In genomic region chr19:55490478-55491436, GRCh38 we compare ENCODE assay signal across 23 cellular contexts. TPM values are rescaled to one million over a fixed set of nuclear protein-coding genes. Genes with fewer than 3 reads are reported as not detected.
DNase-seq lines count a peak whose midpoint lies in the region; ATAC-seq and TF ChIP-seq lines count a peak whose summit lies in the region.
"Had no signal": no experiment of that assay in that cellular context is flagged by ENCODE, and none has a peak within 500 bp of the region (broad histone marks: within the 10 kb centered on the region; RNA-seq: fewer than 3 reads in every experiment).

No MANE protein-coding gene starts in this region.

- intact Hi-C loops in spleen (cut with DNase I; ENCODE audit: low total_unique reads): no loop called here

- no CpG with 5 or more reads among the region's 52 CpGs for WGBS in gastroesophageal sphincter (ENCODE audit: low coverage in 1 of 2), 2 donors
- WGBS in spleen, 5 donors: 71 to 85% (median 80%) methylated on average over 32 to 52 of the region's 52 CpGs

- no peak for ATAC-seq in gastroesophageal sphincter
- ATAC-seq in stimulated activated naive CD8-positive, alpha-beta T cell treated with anti-CD3 and anti-CD28 coated beads, Interleukin-15, Interleukin-2, amounts not matched to agents 100 U/mL and 50 U/mL, for 24 hours: no peak
- no peak for ATAC-seq in GM19452 (IDR thresholded peaks at IDR 0.05; ENCODE audit: unreplicated experiment)
- ATAC-seq: activated naive CD4-positive, alpha-beta T cell treated with anti-CD3 and anti-CD28 coated beads, Interleukin-2, amount 50 U/mL, for 72 hours; esophagus mucosa; left lobe of liver had no signal

- TF ChIP-seq EP300 in gastroesophageal sphincter (IDR thresholded peaks at IDR 0.05): no peak

- H3K4me3 ChIP-seq in gastroesophageal sphincter (no peak overlapping the region), spleen (no peak overlapping the region)

- TF ChIP-seq POLR2A in gastroesophageal sphincter (IDR thresholded peaks at IDR 0.05) (no peak), spleen (IDR thresholded peaks at IDR 0.05) (no peak)

- H3K36me3 ChIP-seq in gastroesophageal sphincter (no peaks in the 10 kb centered on the region), spleen (no peaks in the 10 kb centered on the region)

- H3K27ac ChIP-seq in gastroesophageal sphincter: peak overlapping the region; percentile 5 to 99 (median 96)
- peak overlapping the region in 7 of 8 donors; percentile 9 to 88 (median 83) for H3K27ac ChIP-seq in spleen

- no peaks in the 10 kb centered on the region for H3K27me3 ChIP-seq in gastroesophageal sphincter
- H3K27me3 ChIP-seq in spleen (replicated peaks in 1 of 7): peaks cover 0 to 60% (median 14%) of the 10 kb centered on the region in 7 donors

- H3K4me1 ChIP-seq in gastroesophageal sphincter: peaks cover under 1 to 91% (median 41%) of the 10 kb centered on the region in 3 donors
- H3K4me1 ChIP-seq in spleen: peaks cover 0 to 58% (median 26%) of the 10 kb centered on the region in 6 donors

- no peak for TF ChIP-seq CTCF in gastroesophageal sphincter (IDR thresholded peaks at IDR 0.05)
- TF ChIP-seq CTCF in spleen (IDR thresholded peaks at IDR 0.05 in 8 of 11, conservative IDR thresholded peaks at IDR 0.05 in 3 of 11): no peak

- peak; percentile 32 for DNase-seq in D341Med (ENCODE audit: low spot score)
- peak; percentile 47 for DNase-seq in NCI-H226
- no peak for DNase-seq in spleen
- no peak for DNase-seq in GM19238 (ENCODE audit: insufficient read length, low spot score)
- DNase-seq in stimulated activated naive CD8-positive, alpha-beta T cell treated with anti-CD3 and anti-CD28 coated beads, Interleukin-15, Interleukin-2, amounts not matched to agents 100 U/mL and 50 U/mL, for 24 hours: no peak
- DNase-seq: activated CD4-positive, alpha-beta T cell treated with anti-CD3 and anti-CD28 coated beads for 48 hours; DMS79 treated with DMSO at 0.1 percent for 48 hours; effector CD4-positive, alpha-beta T cell; HCEC 1CT; Kasumi-1; NCI-H1105; NCI-H2029 treated with DMSO at 0.1 percent for 48 hours; NCI-H510A treated with DMSO at 0.1 percent for 48 hours; stimulated activated CD4-positive, alpha-beta T cell treated with anti-CD3 and anti-CD28 coated beads, Interleukin-12 subunit alpha, Interleukin-12 subunit beta, amount 100 ng/mL, for 4 hours; SW 1271 had no signal

- H3K9me3 ChIP-seq in gastroesophageal sphincter (no peaks in the 10 kb centered on the region), spleen (no peaks in the 10 kb centered on the region)

RNA-seq across cellular contexts. Expression of gene SSC5D, which starts 2.5 kb away (rescaled TPM):
- 10 to 100 TPM in 3 of 4 donors, 1 to 10 TPM in 1; 6.3 to 39.2 (median 23.5) TPM for total RNA-seq in gastroesophageal sphincter
- 10 to 100 TPM; 11.0 to 30.6 (median 24.1) TPM for total RNA-seq in spleen
- 1 to 10 TPM in 2 of 3 donors, under 1 TPM in 1; 0.61 to 7.4 (median 2.5) TPM for polyA plus RNA-seq in spleen

RNA-seq across cellular contexts. Expression of gene NAT14, which starts 5.8 kb away (rescaled TPM):
- total RNA-seq in gastroesophageal sphincter: 10 to 100 TPM in 1 of 4 donors, 1 to 10 TPM in 3; 7.4 to 14.0 (median 7.9) TPM
- 10 to 100 TPM in 1 of 7 donors, 1 to 10 TPM in 6; 1.9 to 10.3 (median 6.9) TPM for total RNA-seq in spleen
- polyA plus RNA-seq in spleen: 10 to 100 TPM; 13.8 to 17.7 (median 15.5) TPM

RNA-seq across cellular contexts. Expression of gene ZNF628, which starts 14.3 kb away (rescaled TPM):
- total RNA-seq in gastroesophageal sphincter: 10 to 100 TPM in 1 of 4 donors, 1 to 10 TPM in 3; 2.4 to 13.0 (median 4.9) TPM
- 10 to 100 TPM in 3 of 7 donors, 1 to 10 TPM in 4; 4.4 to 13.6 (median 9.7) TPM for total RNA-seq in spleen
- 1 to 10 TPM; 1.4 to 8.2 (median 1.7) TPM for polyA plus RNA-seq in spleen

RNA-seq across cellular contexts. Expression of gene C19orf85, which starts 26.2 kb away (rescaled TPM):
- total RNA-seq in gastroesophageal sphincter (not detected), spleen (not detected)
- polyA plus RNA-seq in spleen: not detected
- total RNA-seq: activated naive CD4-positive, alpha-beta T cell treated with anti-CD3 and anti-CD28 coated beads, Interleukin-2, amount 50 U/mL, for 72 hours; chondrocyte; esophagus mucosa; HT1080; left lobe of liver; neural crest cell had no signal

RNA-seq across cellular contexts. Expression of gene ISOC2, which starts 29.3 kb away (rescaled TPM):
- total RNA-seq in gastroesophageal sphincter (10 to 100 TPM; 39.0 to 78.5 (median 63.8) TPM), spleen (10 to 100 TPM; 38.6 to 85.0 (median 54.5) TPM)
- 10 to 100 TPM; 55.6 to 98.7 (median 64.5) TPM for polyA plus RNA-seq in spleen

Comparison
In these comparisons a context has a peak if more than half of its experiments do, and no peak if none do; other contexts are left out.
1. DNase-seq: peak in D341Med (single experiment) and NCI-H226 (single experiment); none in spleen (single experiment), GM19238 (single experiment) and stimulated activated naive CD8-positive, alpha-beta T cell treated with anti-CD3 and anti-CD28 coated beads, Interleukin-15, Interleukin-2, amounts not matched to agents 100 U/mL and 50 U/mL, for 24 hours (single experiment).